Comparison of ENCODE assay signal across 40 cellular contexts in the genomic region with DNA sequence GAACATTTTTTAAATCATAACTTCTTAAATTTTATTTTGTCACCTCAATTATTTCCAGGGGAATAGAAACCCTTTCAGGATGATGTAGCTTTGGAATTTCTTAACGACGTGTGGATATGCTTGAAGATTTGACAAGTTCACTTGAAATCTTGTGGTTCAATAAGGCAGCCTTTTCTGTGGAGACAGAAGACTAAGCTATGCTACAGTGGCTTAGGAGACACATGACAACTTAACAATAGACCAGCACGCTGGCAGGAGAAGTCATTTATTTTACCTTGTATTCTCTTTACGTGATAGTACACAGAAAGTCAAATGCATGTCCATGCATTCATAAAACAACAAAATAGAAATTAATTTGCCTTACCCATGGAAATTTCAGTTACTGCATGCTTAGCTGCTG.
"Had no signal": no experiment of that assay in that cellular context is flagged by ENCODE, and none has a peak within 500 bp of the region (broad histone marks: within the 10 kb centered on the region; RNA-seq: fewer than 3 reads in every experiment).

No MANE protein-coding gene starts in this region.

- H3K9me3 ChIP-seq: adrenal gland, ascending aorta, body of pancreas, breast epithelium had no signal

- H3K9me3 Mint-ChIP-seq: activated naive CD4-positive, alpha-beta T cell treated with anti-CD3 and anti-CD28 coated beads for 36 hours; activated naive CD4-positive, alpha-beta T cell treated with anti-CD3 and anti-CD28 coated beads, Interleukin-2, amount 10 ng/mL, durations not matched to agents 7 days and 5 days; activated naive CD4-positive, alpha-beta T cell treated with anti-CD3 and anti-CD28 coated beads, Interleukin-2, amount 50 U/mL, for 24 hours; activated naive CD4-positive, alpha-beta T cell treated with anti-CD3 and anti-CD28 coated beads, Interleukin-2, amount 50 U/mL, for 72 hours; activated naive CD8-positive, alpha-beta T cell treated with anti-CD3 and anti-CD28 coated beads for 36 hours; activated naive CD8-positive, alpha-beta T cell treated with anti-CD3 and anti-CD28 coated beads, Interleukin-2, amount 10 ng/mL, durations not matched to agents 7 days and 5 days; activated naive CD8-positive, alpha-beta T cell treated with anti-CD3 and anti-CD28 coated beads, Interleukin-2, amount 50 U/mL, for 24 hours; activated T-cell treated with anti-CD3 and anti-CD28 coated beads, Interleukin-2, amount 50 U/mL, for 24 hours; activated T-cell treated with anti-CD3 and anti-CD28 coated beads, Interleukin-2, amount 50 U/mL, for 4 hours; activated T-cell treated with anti-CD3 and anti-CD28 coated beads, Interleukin-2, amount 50 U/mL, for 72 hours; activated T-helper 1 cell treated with anti-CD3 and anti-CD28 coated beads, Interleukin-12 subunit alpha, Interleukin-12 subunit beta, Interleukin-2, Interleukin-4 antibody, amounts not matched to agents 30 ng/mL and 10 ng/mL and 1 ng/mL, durations not matched to agents 14 hours and 24 hours and 36 hours; activated T-helper 17 cell treated with anti-CD3 and anti-CD28 coated beads, Interleukin-2, amount 50 U/mL, for 72 hours; activated T-helper 2 cell treated with anti-CD3 and anti-CD28 coated beads, Interferon-gamma antibody, Interleukin-2, Interleukin-4, amounts not matched to agents 10 μg/mL and 5 μg/mL and 100 μg/mL, durations not matched to agents 14 hours and 24 hours and 36 hours; brain; central memory CD8-positive, alpha-beta T cell had no signal

- FAIRE-seq: astrocyte, bronchial epithelial cell had no signal

- H3K27ac ChIP-seq: adrenal gland, ascending aorta, body of pancreas, brain microvascular endothelial cell, breast epithelium, cardiac muscle cell had no signal

- H3K36me3 ChIP-seq: adrenal gland, ascending aorta, brain microvascular endothelial cell, breast epithelium, cardiac muscle cell had no signal

- H3K36me3 Mint-ChIP-seq: activated naive CD4-positive, alpha-beta T cell treated with anti-CD3 and anti-CD28 coated beads, Interleukin-2, amount 10 ng/mL, durations not matched to agents 7 days and 5 days; activated naive CD4-positive, alpha-beta T cell treated with anti-CD3 and anti-CD28 coated beads, Interleukin-2, amount 50 U/mL, for 24 hours; activated naive CD4-positive, alpha-beta T cell treated with anti-CD3 and anti-CD28 coated beads, Interleukin-2, amount 50 U/mL, for 72 hours; activated naive CD8-positive, alpha-beta T cell; activated naive CD8-positive, alpha-beta T cell treated with anti-CD3 and anti-CD28 coated beads for 36 hours; activated naive CD8-positive, alpha-beta T cell treated with anti-CD3 and anti-CD28 coated beads, Interleukin-2, amount 10 ng/mL, durations not matched to agents 7 days and 5 days; brain had no signal

- H3K4me3 Mint-ChIP-seq: activated naive CD4-positive, alpha-beta T cell treated with anti-CD3 and anti-CD28 coated beads for 36 hours; activated naive CD4-positive, alpha-beta T cell treated with anti-CD3 and anti-CD28 coated beads, Interleukin-2, amount 10 ng/mL, durations not matched to agents 7 days and 5 days; activated naive CD4-positive, alpha-beta T cell treated with anti-CD3 and anti-CD28 coated beads, Interleukin-2, amount 50 U/mL, for 24 hours; activated naive CD8-positive, alpha-beta T cell; activated naive CD8-positive, alpha-beta T cell treated with anti-CD3 and anti-CD28 coated beads for 36 hours; activated naive CD8-positive, alpha-beta T cell treated with anti-CD3 and anti-CD28 coated beads, Interleukin-2, amount 10 ng/mL, durations not matched to agents 7 days and 5 days; activated naive CD8-positive, alpha-beta T cell treated with anti-CD3 and anti-CD28 coated beads, Interleukin-2, amount 50 U/mL, for 24 hours; activated T-cell treated with anti-CD3 and anti-CD28 coated beads, Interleukin-2, amount 50 U/mL, for 24 hours; activated T-cell treated with anti-CD3 and anti-CD28 coated beads, Interleukin-2, amount 50 U/mL, for 4 hours; activated T-cell treated with anti-CD3 and anti-CD28 coated beads, Interleukin-2, amount 50 U/mL, for 72 hours; activated T-helper 1 cell treated with anti-CD3 and anti-CD28 coated beads, Interleukin-12 subunit alpha, Interleukin-12 subunit beta, Interleukin-2, Interleukin-4 antibody, amounts not matched to agents 30 ng/mL and 10 ng/mL and 1 ng/mL, durations not matched to agents 14 hours and 24 hours and 36 hours; activated T-helper 17 cell treated with anti-CD3 and anti-CD28 coated beads, Interleukin-2, amount 50 U/mL, for 72 hours; brain; central memory CD8-positive, alpha-beta T cell had no signal

- H3K27me3 ChIP-seq: adrenal gland, ascending aorta, body of pancreas, brain microvascular endothelial cell, breast epithelium, cardiac muscle cell had no signal

- H3K4me1 ChIP-seq: adrenal gland, ascending aorta, body of pancreas, breast epithelium had no signal

- H3K27ac Mint-ChIP-seq: activated naive CD4-positive, alpha-beta T cell treated with anti-CD3 and anti-CD28 coated beads for 36 hours; activated naive CD4-positive, alpha-beta T cell treated with anti-CD3 and anti-CD28 coated beads, Interleukin-2, amount 10 ng/mL, durations not matched to agents 7 days and 5 days; activated naive CD4-positive, alpha-beta T cell treated with anti-CD3 and anti-CD28 coated beads, Interleukin-2, amount 50 U/mL, for 24 hours; activated naive CD4-positive, alpha-beta T cell treated with anti-CD3 and anti-CD28 coated beads, Interleukin-2, amount 50 U/mL, for 72 hours; activated naive CD8-positive, alpha-beta T cell; activated naive CD8-positive, alpha-beta T cell treated with anti-CD3 and anti-CD28 coated beads for 36 hours; activated naive CD8-positive, alpha-beta T cell treated with anti-CD3 and anti-CD28 coated beads, Interleukin-2, amount 10 ng/mL, durations not matched to agents 7 days and 5 days; activated naive CD8-positive, alpha-beta T cell treated with anti-CD3 and anti-CD28 coated beads, Interleukin-2, amount 50 U/mL, for 24 hours; activated T-cell treated with anti-CD3 and anti-CD28 coated beads, Interleukin-2, amount 50 U/mL, for 24 hours; activated T-cell treated with anti-CD3 and anti-CD28 coated beads, Interleukin-2, amount 50 U/mL, for 72 hours; activated T-helper 1 cell treated with anti-CD3 and anti-CD28 coated beads, Interleukin-12 subunit alpha, Interleukin-12 subunit beta, Interleukin-2, Interleukin-4 antibody, amounts not matched to agents 30 ng/mL and 10 ng/mL and 1 ng/mL, durations not matched to agents 14 hours and 24 hours and 36 hours; activated T-helper 17 cell treated with anti-CD3 and anti-CD28 coated beads, Interleukin-2, amount 50 U/mL, for 72 hours; activated T-helper 2 cell treated with anti-CD3 and anti-CD28 coated beads, Interferon-gamma antibody, Interleukin-2, Interleukin-4, amounts not matched to agents 10 μg/mL and 5 μg/mL and 100 μg/mL, durations not matched to agents 14 hours and 24 hours and 36 hours; brain had no signal

- DNase-seq: activated effector memory CD4-positive, alpha-beta T cell treated with anti-CD3 and anti-CD28 coated beads, Interleukin-2, amount 50 U/mL, for 16 hours; activated effector memory CD4-positive, alpha-beta T cell treated with Interleukin-2 at 50 U/mL for 16 hours; activated gamma-delta T cell; activated gamma-delta T cell treated with Interleukin-2 at 50 U/mL for 16 hours; activated naive CD4-positive, alpha-beta T cell; activated naive CD4-positive, alpha-beta T cell treated with anti-CD3 and anti-CD28 coated beads for 36 hours; activated naive CD4-positive, alpha-beta T cell treated with anti-CD3 and anti-CD28 coated beads, Interleukin-2, amount 10 ng/mL, durations not matched to agents 7 days and 5 days; activated naive CD4-positive, alpha-beta T cell treated with anti-CD3 and anti-CD28 coated beads, Interleukin-2, amount 50 U/mL, for 16 hours; activated naive CD4-positive, alpha-beta T cell treated with Interleukin-2 at 50 U/mL for 16 hours; activated naive CD8-positive, alpha-beta T cell treated with anti-CD3 and anti-CD28 coated beads for 36 hours; activated naive CD8-positive, alpha-beta T cell treated with anti-CD3 and anti-CD28 coated beads, Interleukin-2, amount 10 ng/mL, durations not matched to agents 7 days and 5 days; activated naive CD8-positive, alpha-beta T cell treated with anti-CD3 and anti-CD28 coated beads, Interleukin-2, amount 50 U/mL, for 24 hours; activated T-cell treated with anti-CD3 and anti-CD28 coated beads, Interleukin-2, amount 50 U/mL, for 1 hour; activated T-cell treated with anti-CD3 and anti-CD28 coated beads, Interleukin-2, amount 50 U/mL, for 24 hours; activated T-cell treated with anti-CD3 and anti-CD28 coated beads, Interleukin-2, amount 50 U/mL, for 4 hours; activated T-cell treated with anti-CD3 and anti-CD28 coated beads, Interleukin-2, amount 50 U/mL, for 48 hours; activated T-cell treated with anti-CD3 and anti-CD28 coated beads, Interleukin-2, amount 50 U/mL, for 72 hours; adrenal gland; amniotic stem cell; amygdala; anterior cingulate cortex; aorta; body of pancreas; brain microvascular endothelial cell; caudate nucleus; central memory CD4-positive, alpha-beta T cell; cerebellar nuclear complex had no signal

- ATAC-seq: activated naive CD4-positive, alpha-beta T cell treated with anti-CD3 and anti-CD28 coated beads, Interleukin-2, amount 50 U/mL, for 72 hours; activated naive CD8-positive, alpha-beta T cell treated with anti-CD3 and anti-CD28 coated beads, Interleukin-2, amount 50 U/mL, for 24 hours; activated T-cell treated with anti-CD3 and anti-CD28 coated beads, Interleukin-2, amount 50 U/mL, for 4 hours; activated T-cell treated with anti-CD3 and anti-CD28 coated beads, Interleukin-2, amount 50 U/mL, for 72 hours; activated T-helper 17 cell treated with anti-CD3 and anti-CD28 coated beads, Interleukin-2, amount 50 U/mL, for 72 hours; body of pancreas had no signal

- H3K4me1 Mint-ChIP-seq: activated naive CD4-positive, alpha-beta T cell treated with anti-CD3 and anti-CD28 coated beads, Interleukin-2, amount 10 ng/mL, durations not matched to agents 7 days and 5 days; activated naive CD4-positive, alpha-beta T cell treated with anti-CD3 and anti-CD28 coated beads, Interleukin-2, amount 50 U/mL, for 24 hours; activated naive CD8-positive, alpha-beta T cell treated with anti-CD3 and anti-CD28 coated beads for 36 hours; activated naive CD8-positive, alpha-beta T cell treated with anti-CD3 and anti-CD28 coated beads, Interleukin-2, amount 10 ng/mL, durations not matched to agents 7 days and 5 days; activated naive CD8-positive, alpha-beta T cell treated with anti-CD3 and anti-CD28 coated beads, Interleukin-2, amount 50 U/mL, for 24 hours; activated T-helper 17 cell treated with anti-CD3 and anti-CD28 coated beads, Interleukin-2, amount 50 U/mL, for 72 hours; central memory CD8-positive, alpha-beta T cell had no signal

- H3K4me3 ChIP-seq: adrenal gland, ascending aorta, body of pancreas, breast epithelium, cardiac muscle cell had no signal

- H3K27me3 Mint-ChIP-seq: activated naive CD4-positive, alpha-beta T cell treated with anti-CD3 and anti-CD28 coated beads, Interleukin-2, amount 10 ng/mL, durations not matched to agents 7 days and 5 days; activated naive CD8-positive, alpha-beta T cell treated with anti-CD3 and anti-CD28 coated beads, Interleukin-2, amount 50 U/mL, for 24 hours; brain; central memory CD8-positive, alpha-beta T cell had no signal
